Comparison of ENCODE assay signal across 2 cellular contexts in the genomic region with DNA sequence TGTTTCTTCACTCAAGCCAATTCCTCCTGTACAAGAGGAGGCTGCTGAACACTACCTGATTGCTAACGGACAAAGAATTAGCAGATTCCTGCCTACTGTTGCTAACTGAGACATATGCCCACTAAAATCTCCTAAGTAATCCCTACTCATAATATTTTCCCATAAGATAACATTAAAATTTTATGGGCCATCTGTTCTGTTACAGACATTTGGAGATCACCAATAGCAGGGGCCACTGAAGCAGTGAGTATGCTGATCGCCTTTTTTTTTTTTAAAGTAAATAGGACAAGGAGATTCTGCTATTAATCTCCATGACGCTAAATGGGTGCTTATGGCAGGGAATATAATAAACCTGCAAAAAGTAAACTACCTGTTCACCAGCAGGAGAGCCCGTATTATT.
TF ChIP-seq lines count a peak whose summit lies in the region.

No MANE protein-coding gene starts in this region.

TF ChIP-seq in SK-N-SH, 30 proteins besides CTCF, POLR2A, EP300 and RAD21 (continued from another document):
- TF ChIP-seq PBX3 (IDR thresholded peaks at IDR 0.05) (no peak), ELF1 (IDR thresholded peaks at IDR 0.05) (no peak)

TF ChIP-seq in SK-N-SH treated with all-trans-retinoic acid at 6 μM for 48 hours, 23 proteins besides CTCF, POLR2A, EP300 and RAD21:
- TF ChIP-seq TSHZ2 (CRISPR knock-in tag; IDR thresholded peaks at IDR 0.05): no peak
- TF ChIP-seq, protein P1, sequence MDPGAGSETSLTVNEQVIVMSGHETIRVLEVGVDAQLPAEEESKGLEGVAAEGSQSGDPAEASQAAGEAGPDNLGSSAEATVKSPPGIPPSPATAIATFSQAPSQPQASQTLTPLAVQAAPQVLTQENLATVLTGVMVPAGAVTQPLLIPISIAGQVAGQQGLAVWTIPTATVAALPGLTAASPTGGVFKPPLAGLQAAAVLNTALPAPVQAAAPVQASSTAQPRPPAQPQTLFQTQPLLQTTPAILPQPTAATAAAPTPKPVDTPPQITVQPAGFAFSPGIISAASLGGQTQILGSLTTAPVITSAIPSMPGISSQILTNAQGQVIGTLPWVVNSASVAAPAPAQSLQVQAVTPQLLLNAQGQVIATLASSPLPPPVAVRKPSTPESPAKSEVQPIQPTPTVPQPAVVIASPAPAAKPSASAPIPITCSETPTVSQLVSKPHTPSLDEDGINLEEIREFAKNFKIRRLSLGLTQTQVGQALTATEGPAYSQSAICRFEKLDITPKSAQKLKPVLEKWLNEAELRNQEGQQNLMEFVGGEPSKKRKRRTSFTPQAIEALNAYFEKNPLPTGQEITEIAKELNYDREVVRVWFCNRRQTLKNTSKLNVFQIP (CRISPR knock-in tag; IDR thresholded peaks at IDR 0.05; ENCODE audit: borderline replicate concordance, low read depth): no peak
- TF ChIP-seq GLIS3 (CRISPR knock-in tag; IDR thresholded peaks at IDR 0.05): no peak
- TF ChIP-seq ZFP3 (CRISPR knock-in tag; IDR thresholded peaks at IDR 0.05): no peak
- no peak for TF ChIP-seq CSDC2 (CRISPR knock-in tag; IDR thresholded peaks at IDR 0.05)
- no peak for TF ChIP-seq BACH2 (CRISPR knock-in tag; IDR thresholded peaks at IDR 0.05; ENCODE audit: borderline replicate concordance)
- TF ChIP-seq ARNTL (CRISPR knock-in tag; IDR thresholded peaks at IDR 0.05; ENCODE audit: borderline replicate concordance, low read depth): no peak
- TF ChIP-seq PATZ1 (CRISPR knock-in tag; IDR thresholded peaks at IDR 0.05; ENCODE audit: borderline replicate concordance): no peak
- TF ChIP-seq TCF4 (CRISPR knock-in tag; IDR thresholded peaks at IDR 0.05; ENCODE audit: borderline replicate concordance): no peak
- TF ChIP-seq, protein P2, sequence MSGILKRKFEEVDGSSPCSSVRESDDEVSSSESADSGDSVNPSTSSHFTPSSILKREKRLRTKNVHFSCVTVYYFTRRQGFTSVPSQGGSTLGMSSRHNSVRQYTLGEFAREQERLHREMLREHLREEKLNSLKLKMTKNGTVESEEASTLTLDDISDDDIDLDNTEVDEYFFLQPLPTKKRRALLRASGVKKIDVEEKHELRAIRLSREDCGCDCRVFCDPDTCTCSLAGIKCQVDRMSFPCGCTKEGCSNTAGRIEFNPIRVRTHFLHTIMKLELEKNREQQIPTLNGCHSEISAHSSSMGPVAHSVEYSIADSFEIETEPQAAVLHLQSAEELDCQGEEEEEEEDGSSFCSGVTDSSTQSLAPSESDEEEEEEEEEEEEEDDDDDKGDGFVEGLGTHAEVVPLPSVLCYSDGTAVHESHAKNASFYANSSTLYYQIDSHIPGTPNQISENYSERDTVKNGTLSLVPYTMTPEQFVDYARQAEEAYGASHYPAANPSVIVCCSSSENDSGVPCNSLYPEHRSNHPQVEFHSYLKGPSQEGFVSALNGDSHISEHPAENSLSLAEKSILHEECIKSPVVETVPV (CRISPR knock-in tag; IDR thresholded peaks at IDR 0.05): no peak
- TF ChIP-seq ESRRG (CRISPR knock-in tag; IDR thresholded peaks at IDR 0.05): no peak
- no peak for TF ChIP-seq ISL1 (CRISPR knock-in tag; IDR thresholded peaks at IDR 0.05)
- no peak for TF ChIP-seq SNAI2 (CRISPR knock-in tag; IDR thresholded peaks at IDR 0.05)
